ENCODE assay signal across 8 cellular contexts in genomic region chr5:112861638-112861985, GRCh38. TPM values are rescaled to one million over a fixed set of nuclear protein-coding genes. Genes with fewer than 3 reads are reported as not detected.
DNase-seq lines count a peak whose midpoint lies in the region; ATAC-seq, FAIRE-seq and TF ChIP-seq lines count a peak whose summit lies in the region.

No MANE protein-coding gene starts in this region.

- intact Hi-C loops in activated CD4-positive, alpha-beta T cell treated with anti-CD3 and anti-CD28 coated beads, Interleukin-2, amount 10 ng/mL, durations not matched to agents 24 days and 14 days (cut with micrococcal nuclease), result loop anchor here (1.0 to 5.0 kb wide), 6 partner anchors 17 to 652 kb away; partner anchors contain the start of genes DCP2, REEP5 and YTHDC2
- intact Hi-C loops in ascending aorta (cut with DNase I), result loop anchor here (1.0 to 10.0 kb wide), 4 partner anchors 61 to 177 kb away; partner anchors contain the start of genes DCP2 and REEP5
- intact Hi-C loops in HepG2 (cut with micrococcal nuclease; ENCODE audit: unreplicated experiment), result loop anchor here (2.0 to 5.0 kb wide), 3 partner anchors 61 to 154 kb away; partner anchors contain the start of gene REEP5

- in situ Hi-C loops in HepG2 (cut with HindIII; ENCODE audit: extremely low pct_ligation_motif_present, low pct_unique_long_range_greater_than_20kb), result no loop called here

- H3K27ac Mint-ChIP-seq in activated CD4-positive, alpha-beta T cell treated with anti-CD3 and anti-CD28 coated beads, Interleukin-2, amount 10 ng/mL, durations not matched to agents 24 days and 14 days, result peak overlapping the region; percentile 94

- H3K4me1 Mint-ChIP-seq in activated CD4-positive, alpha-beta T cell treated with anti-CD3 and anti-CD28 coated beads, Interleukin-2, amount 10 ng/mL, durations not matched to agents 24 days and 14 days, result peaks cover 20% of the 10 kb centered on the region

- CTCF ChIA-PET in HepG2 (lab: Yijun Ruan, JAX; ENCODE audit: low intra/inter-chr PET ratio, low total read pairs), result no interaction called here

- H3K9me3 ChIP-seq in ascending aorta, result no peaks in the 10 kb centered on the region
- H3K9me3 ChIP-seq in HepG2 (ENCODE audit: low read length), result no peaks in the 10 kb centered on the region
- no peaks in the 10 kb centered on the region for H3K9me3 ChIP-seq in thoracic aorta

- no peak for TF ChIP-seq RAD21 in HepG2 (CRISPR knock-in tag; IDR thresholded peaks at IDR 0.05)

- DNase-seq in activated CD4-positive, alpha-beta T cell treated with anti-CD3 and anti-CD28 coated beads, Interleukin-2, amount 10 ng/mL, durations not matched to agents 24 days and 14 days, result no peak
- no peak for DNase-seq in activated CD4-positive, alpha-beta T cell treated with anti-CD3 and anti-CD28 coated beads, Interleukin-2, amount 50 U/mL, for 4 hours
- DNase-seq in ascending aorta (ENCODE audit: low spot score in 2 of 2) (no peak), HepG2 (ENCODE audit: low spot score) (no peak), thoracic aorta (ENCODE audit: low spot score) (no peak), AG08396 (ENCODE audit: low spot score) (no peak)
- no peak for DNase-seq in stimulated activated CD4-positive, alpha-beta T cell treated with anti-CD3 and anti-CD28 coated beads, Interleukin-1b, Interleukin-23, amount 100 ng/mL, for 48 hours
- DNase-seq in activated effector memory CD4-positive, alpha-beta T cell treated with anti-CD3 and anti-CD28 coated beads, Interleukin-2, amount 50 U/mL, for 16 hours, result no peak

- no peak overlapping the region for H2AFZ ChIP-seq in HepG2 (ENCODE audit: low read length)

- H3K9ac ChIP-seq in HepG2 (ENCODE audit: insufficient read depth, low read depth, low read length), result peak overlapping the region; percentile 98

- H3K4me1 ChIP-seq in ascending aorta (peaks cover 0 to 14% of the 10 kb centered on the region in 2 donors), HepG2 (ENCODE audit: insufficient read depth, low read length) (peaks cover 33% of the 10 kb centered on the region), thoracic aorta (ENCODE audit: control insufficient read depth in 1 of 2, low read depth in 2 of 2) (peaks cover 16 to 26% of the 10 kb centered on the region in 2 donors)

- peaks cover 32% of the 10 kb centered on the region for H3K79me2 ChIP-seq in HepG2 (ENCODE audit: insufficient read depth, low read length)

- TF ChIP-seq CTCF in ascending aorta (IDR thresholded peaks at IDR 0.05), result no peak
- TF ChIP-seq CTCF in HepG2 (CRISPR knock-in tag; IDR thresholded peaks at IDR 0.05), result no peak
- TF ChIP-seq CTCF in thoracic aorta (IDR thresholded peaks at IDR 0.05), result no peak

- no peak for TF ChIP-seq POLR2A in HepG2 (IDR thresholded peaks at IDR 0.05; ENCODE audit: insufficient read depth in 1 of 2, low read depth in 2 of 2, low read length in 2 of 2)

- H3K4me3 ChIP-seq in ascending aorta, result peak overlapping the region; percentile 92 to 98
- peak overlapping the region; percentile 85 to 100 (median 93) for H3K4me3 ChIP-seq in HepG2 (replicated peaks in 1 of 3; ENCODE audit: insufficient read depth in 1 of 3, low read depth in 2 of 3, low read length in 3 of 3)
- peak overlapping the region; percentile 88 for H3K4me3 ChIP-seq in thoracic aorta

- POLR2A ChIA-PET in HepG2 (lab: Yijun Ruan, JAX), result interaction anchor here (0.9 to 2.2 kb wide), 9 partner anchors 8 to 154 kb away, joined by 4 to 12 read pairs (median 7); partner anchors contain the start of genes DCP2 and REEP5

- H3K36me3 Mint-ChIP-seq in activated CD4-positive, alpha-beta T cell treated with anti-CD3 and anti-CD28 coated beads, Interleukin-2, amount 10 ng/mL, durations not matched to agents 24 days and 14 days (ENCODE audit: low read depth), result peaks cover 38% of the 10 kb centered on the region

- H3K4me3 Mint-ChIP-seq in activated CD4-positive, alpha-beta T cell treated with anti-CD3 and anti-CD28 coated beads, Interleukin-2, amount 10 ng/mL, durations not matched to agents 24 days and 14 days, result peak overlapping the region; percentile 95

- no peak for FAIRE-seq in HepG2 (lab: Jason Lieb, UNC)

- H3K36me3 ChIP-seq in ascending aorta (peaks cover 13 to 28% of the 10 kb centered on the region in 2 donors), HepG2 (replicated peaks in 1 of 2; ENCODE audit: control insufficient read depth in 1 of 2, insufficient read depth in 2 of 2, low read length in 2 of 2) (peaks cover 6 to 30% of the 10 kb centered on the region in 2 experiments; a peak in 4 of 5 replicates), thoracic aorta (peaks cover 9% of the 10 kb centered on the region)

- H3K27me3 ChIP-seq in ascending aorta (no peaks in the 10 kb centered on the region), HepG2 (ENCODE audit: control insufficient read depth in 1 of 2, insufficient read depth in 2 of 2, low read length in 2 of 2) (no peaks in the 10 kb centered on the region; a peak in 1 of 5 replicates), thoracic aorta (replicated peaks; ENCODE audit: insufficient read depth) (no peaks in the 10 kb centered on the region)

- peak overlapping the region; percentile 77 to 87 for H3K27ac ChIP-seq in ascending aorta
- H3K27ac ChIP-seq in HepG2 (ENCODE audit: extremely low read length, insufficient read depth, low read length), result peak overlapping the region; percentile 89
- H3K27ac ChIP-seq in thoracic aorta, result peak overlapping the region; percentile 71 to 77

- BruUV-seq in HepG2 (replicated peaks; lab: Mats Ljungman, UMichigan), result TSS peak; percentile 73

- under 1% methylated on average over 8 of the region's 8 CpGs for WGBS in HepG2 (ENCODE audit: low lambda C conversion rate)

- H3K4me2 ChIP-seq in HepG2 (ENCODE audit: low read depth, low read length), result peak overlapping the region; percentile 78

- peaks cover 12% of the 10 kb centered on the region for H3K27me3 Mint-ChIP-seq in activated CD4-positive, alpha-beta T cell treated with anti-CD3 and anti-CD28 coated beads, Interleukin-2, amount 10 ng/mL, durations not matched to agents 24 days and 14 days

- H3K9me3 Mint-ChIP-seq in activated CD4-positive, alpha-beta T cell treated with anti-CD3 and anti-CD28 coated beads, Interleukin-2, amount 10 ng/mL, durations not matched to agents 24 days and 14 days, result peaks cover 5% of the 10 kb centered on the region

- ATAC-seq in HepG2, result no peak
- no peak for ATAC-seq in thoracic aorta (ENCODE audit: insufficient number of reproducible peaks, low FRiP score, low read depth)

- H4K20me1 ChIP-seq in HepG2 (ENCODE audit: insufficient read depth, low read length), result no peaks in the 10 kb centered on the region

- TF ChIP-seq EP300 in HepG2 (IDR thresholded peaks at IDR 0.05; ENCODE audit: low read depth in 2 of 2, low read length in 2 of 2) (no peak), HepG2 (CRISPR knock-in tag; IDR thresholded peaks at IDR 0.05; ENCODE audit: borderline replicate concordance) (no peak)

TF ChIP-seq in HepG2, 621 proteins besides CTCF, POLR2A, EP300 and RAD21:
- TF ChIP-seq SKIL (CRISPR knock-in tag; IDR thresholded peaks at IDR 0.05; ENCODE audit: borderline replicate concordance) (no peak), KDM5A (IDR thresholded peaks at IDR 0.05; ENCODE audit: borderline replicate concordance, low read length) (peak; percentile 19; the same call in 1 of the 2 replicates), FOXM1 (CRISPR knock-in tag; IDR thresholded peaks at IDR 0.05) (no peak)
TF ChIP-seq in HepG2: peak in this region for 1.

RNA-seq across cellular contexts. Expression of gene SRP19, which starts 0.5 kb away (rescaled TPM):
- 67.4 and 74.3 TPM in 2 replicates for total RNA-seq in activated CD4-positive, alpha-beta T cell treated with anti-CD3 and anti-CD28 coated beads, Interleukin-2, amount 10 ng/mL, durations not matched to agents 24 days and 14 days
- total RNA-seq in ascending aorta (76.6 TPM), HepG2 (2016; rRNA removed; fragmentation: Illumina TruSeq; extraction: Trizol) (143 and 214 TPM in 2 replicates), thoracic aorta (10 to 100 TPM; 35.9 to 46.9 TPM)
- 62.6 and 64.2 TPM in 2 replicates for total RNA-seq in HepG2 (2016; cell fraction: cytosol; rRNA removed; fragmentation: Illumina TruSeq; extraction: Trizol; ENCODE audit: low read depth)
- total RNA-seq in HepG2 (2016; cell fraction: insoluble cytoplasmic fraction; rRNA removed; fragmentation: Illumina TruSeq; extraction: Trizol), result 152 and 219 TPM in 2 replicates
- total RNA-seq in HepG2 (2016; cell fraction: membrane; rRNA removed; fragmentation: Illumina TruSeq; extraction: Trizol), result 73.5 and 79.8 TPM in 2 replicates
- 73.5 and 78.9 TPM in 2 replicates for total RNA-seq in HepG2 (2016; cell fraction: nucleus; rRNA removed; fragmentation: Illumina TruSeq; extraction: Trizol)
- 35.1 and 46.9 TPM in 2 replicates for polyA plus RNA-seq in HepG2 (2011; rRNA removed)
- polyA plus RNA-seq in HepG2 (2011; cell fraction: cytosol; rRNA removed), result 15.6 and 25.6 TPM in 2 replicates
- polyA plus RNA-seq in HepG2 (2011; cell fraction: nucleus; rRNA removed), result 9.2 and 18.0 TPM in 2 replicates
- polyA plus RNA-seq in HepG2 (2012), result 71.3 and 73.7 TPM in 2 replicates
- 42.9 and 50.3 TPM in 2 replicates for polyA plus RNA-seq in HepG2 (2016; cell fraction: cytosol; fragmentation: Illumina TruSeq; extraction: Trizol; ENCODE audit: low read depth)
- polyA plus RNA-seq in HepG2 (2016; cell fraction: insoluble cytoplasmic fraction; fragmentation: Illumina TruSeq; extraction: Trizol; ENCODE audit: low read depth), result 225 and 263 TPM in 2 replicates
- 59.5 and 64.7 TPM in 2 replicates for polyA plus RNA-seq in HepG2 (2016; cell fraction: membrane; fragmentation: Illumina TruSeq; extraction: Trizol; ENCODE audit: low read depth)
- polyA plus RNA-seq in HepG2 (2016; cell fraction: nucleus; fragmentation: Illumina TruSeq; extraction: Trizol; ENCODE audit: insufficient read depth, low read depth), result 119 and 127 TPM in 2 replicates
- 1.5 and 4.9 TPM in 2 replicates for polyA minus RNA-seq in HepG2 (2011; rRNA and poly(A)+ RNA removed; ENCODE audit: low replicate concordance)
- polyA minus RNA-seq in HepG2 (2011; cell fraction: cytosol; rRNA and poly(A)+ RNA removed), result 16.3 and 21.2 TPM in 2 replicates
- 24.8 and 29.1 TPM in 2 replicates for polyA minus RNA-seq in HepG2 (2011; cell fraction: nucleus; rRNA and poly(A)+ RNA removed)
